Comparison of ENCODE assay signal across 9 cellular contexts in genomic region chr6:5029609-5030008, GRCh38. TPM values are rescaled to one million over a fixed set of nuclear protein-coding genes. Genes with fewer than 3 reads are reported as not detected.
"Had no signal": no experiment of that assay in that cellular context is flagged by ENCODE, and none has a peak within 500 bp of the region (broad histone marks: within the 10 kb centered on the region; RNA-seq: fewer than 3 reads in every experiment).

No MANE protein-coding gene starts in this region.

- H3K4me3 Mint-ChIP-seq: H9 had no signal

- DNase-seq: GM23248, GOT3, H9, HCEC 1CT, IMR-90, KBM-7 had no signal

- H3K27ac Mint-ChIP-seq: H9 had no signal

- H3K4me3 ChIP-seq: GM23248 had no signal

- FAIRE-seq: H54 had no signal

- H3K27ac ChIP-seq: GM23248, HL-60 had no signal

- H3K9me3 Mint-ChIP-seq: H9 had no signal

- H3K9ac ChIP-seq: GM23248 had no signal

RNA-seq across cellular contexts. Expression of gene PPP1R3G, which starts 55.5 kb away (rescaled TPM):
- total RNA-seq: H9, HT1080 had no signal
